10 cellular contexts compared by ENCODE assay signal in the genomic region with DNA sequence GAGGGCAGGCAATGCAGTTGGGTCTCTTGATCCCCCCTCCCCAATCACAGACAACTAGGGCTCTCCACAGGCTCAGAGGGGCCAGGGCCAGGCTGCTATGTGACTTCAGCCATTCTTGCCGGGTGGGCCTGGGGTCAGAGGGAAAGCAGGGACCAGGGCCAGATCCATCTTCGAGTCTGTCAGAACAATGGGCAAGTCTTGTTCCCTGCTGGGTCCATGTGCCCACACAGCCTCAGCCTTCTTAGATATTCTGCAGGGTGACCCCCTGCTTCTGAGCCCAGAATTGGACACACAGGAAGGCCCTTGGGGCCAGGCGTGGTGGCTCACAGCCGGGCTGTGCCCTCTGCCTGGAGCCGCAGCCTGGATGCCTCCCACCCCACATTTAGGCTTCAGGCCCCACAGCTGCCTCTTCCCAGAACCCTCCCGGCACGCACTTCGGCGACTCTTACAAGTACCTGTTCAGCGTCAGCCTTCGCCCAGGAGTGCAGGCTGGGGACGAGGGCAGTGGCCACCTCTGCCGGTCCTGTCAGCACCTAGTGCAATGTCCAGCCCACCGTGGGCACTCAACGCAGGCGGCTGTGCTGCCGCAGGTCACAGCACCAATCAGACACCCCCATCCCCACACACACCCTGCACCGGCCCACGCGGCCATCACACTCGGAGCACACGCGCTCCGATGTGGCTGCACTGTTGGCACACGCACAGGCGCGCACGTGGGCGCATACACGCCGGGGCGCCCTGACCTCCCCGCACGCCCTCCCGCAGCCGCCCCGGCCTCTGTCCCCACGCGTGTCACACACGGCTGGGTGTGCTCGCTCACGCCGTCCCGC. TPM values are rescaled to one million over a fixed set of nuclear protein-coding genes. Genes with fewer than 3 reads are reported as not detected.
DNase-seq lines count a peak whose midpoint lies in the region; ATAC-seq and TF ChIP-seq lines count a peak whose summit lies in the region.
"Not testable (repeated sequence)": the region's sequence is repeated elsewhere in the genome, so short reads cannot be mapped to it uniquely, and the experiment has no call there.
"Had no signal": no experiment of that assay in that cellular context is flagged by ENCODE, and none has a peak within 500 bp of the region (broad histone marks: within the 10 kb centered on the region; RNA-seq: fewer than 3 reads in every experiment).

No MANE protein-coding gene starts in this region.

- ATAC-seq in activated B cell treated with CpG ODN at 0.5 μM for 24 hours (ENCODE audit: low read depth); upper lobe of right lung: not testable (repeated sequence)
- ATAC-seq in activated naive CD8-positive, alpha-beta T cell treated with anti-CD3 and anti-CD28 coated beads, Interleukin-2, amount 10 ng/mL, durations not matched to agents 7 days and 5 days (ENCODE audit: low read depth), result peak; percentile 6
- peak; percentile 26 for ATAC-seq in left colon

- H3K27ac Mint-ChIP-seq in activated B cell treated with CpG ODN at 0.5 μM for 24 hours, result peak overlapping the region; percentile 97
- H3K27ac Mint-ChIP-seq in activated naive CD8-positive, alpha-beta T cell treated with anti-CD3 and anti-CD28 coated beads, Interleukin-2, amount 10 ng/mL, durations not matched to agents 7 days and 5 days, result peak overlapping the region; percentile 87
- H3K27ac Mint-ChIP-seq in endothelial cell (ENCODE audit: unreplicated experiment), result not testable (repeated sequence)

- CTCF ChIA-PET in activated B cell treated with CpG ODN at 0.5 μM for 24 hours (lab: Charles Lee), result interaction anchor here (1.4 to 1.5 kb wide), 2 partner anchors 20 to 77 kb away, joined by 3 to 10 read pairs; no protein-coding TSS in a partner anchor

- H3K27me3 Mint-ChIP-seq in activated B cell treated with CpG ODN at 0.5 μM for 24 hours; activated naive CD8-positive, alpha-beta T cell treated with anti-CD3 and anti-CD28 coated beads, Interleukin-2, amount 10 ng/mL, durations not matched to agents 7 days and 5 days; endothelial cell (ENCODE audit: unreplicated experiment): not testable (repeated sequence)

- no CpG with 5 or more reads among the region's 44 CpGs for WGBS in trophoblast cell (ENCODE audit: extremely low coverage, insufficient coverage, insufficient read length)

- intact Hi-C loops in activated B cell treated with CpG ODN at 0.5 μM for 24 hours (cut with micrococcal nuclease), result loop anchor here (1.0 kb wide), 3 partner anchors 9 to 242 kb away; a partner anchor contains a TSS
- intact Hi-C loops in left colon (cut with DNase I, micrococcal nuclease); upper lobe of right lung (cut with DNase I): not testable (repeated sequence)

- not testable (repeated sequence) for H3K4me3 ChIP-seq in trophoblast cell (ENCODE audit: low read depth, low read length); upper lobe of right lung

- H2AFZ ChIP-seq in trophoblast cell (ENCODE audit: insufficient read depth, low read length, poor library complexity), result peak overlapping the region; percentile 37

- peak overlapping the region; percentile 19 for H3K27ac ChIP-seq in trophoblast cell (ENCODE audit: low read depth, low read length)
- H3K27ac ChIP-seq in upper lobe of right lung, result peak overlapping the region; percentile 85

- H3K9me3 ChIP-seq in trophoblast cell (ENCODE audit: insufficient read depth, low read depth, low read length); upper lobe of right lung: not testable (repeated sequence)

- peaks cover 25 to 27% of the 10 kb centered on the region in 2 experiments for H3K4me1 ChIP-seq in trophoblast cell (ENCODE audit: control insufficient read depth in 1 of 2, insufficient read depth in 2 of 2, low read length in 2 of 2)
- peaks cover 43% of the 10 kb centered on the region for H3K4me1 ChIP-seq in upper lobe of right lung

- H2BK120ac ChIP-seq in trophoblast cell (ENCODE audit: insufficient read depth, low read length, poor library complexity), result peak overlapping the region; percentile 70

- not testable (repeated sequence) for H3K79me2 ChIP-seq in trophoblast cell (ENCODE audit: control insufficient read depth, insufficient read depth, low read length, poor library complexity)

- H3K4me2 ChIP-seq in trophoblast cell (ENCODE audit: low read length), result not testable (repeated sequence)

- H3K27me3 ChIP-seq in trophoblast cell (ENCODE audit: insufficient read depth, low read length); upper lobe of right lung: not testable (repeated sequence)

- peak overlapping the region; percentile 18 for H3K14ac ChIP-seq in trophoblast cell (ENCODE audit: low read length)

- POLR2A ChIA-PET in activated B cell treated with CpG ODN at 0.5 μM for 24 hours (lab: Charles Lee), result interaction anchor here (0.5 to 5.7 kb wide), 17 partner anchors 9 to 231 kb away, joined by 3 to 304 read pairs (median 8); a partner anchor contains a TSS
- POLR2A ChIA-PET in activated naive CD8-positive, alpha-beta T cell treated with anti-CD3 and anti-CD28 coated beads, Interleukin-2, amount 10 ng/mL, durations not matched to agents 7 days and 5 days (lab: Charles Lee), result interaction anchor here (1.4 to 12.9 kb wide), 5 partner anchors 8 to 28 kb away, joined by 3 to 207 read pairs (median 7); a partner anchor contains a TSS

- H4K12ac ChIP-seq in trophoblast cell (ENCODE audit: low read depth, low read length), result not testable (repeated sequence)

- H2BK5ac ChIP-seq in trophoblast cell (ENCODE audit: low read depth, low read length, poor library complexity), result peak overlapping the region; percentile 28

- H3K4me3 Mint-ChIP-seq in activated B cell treated with CpG ODN at 0.5 μM for 24 hours, result peak overlapping the region; percentile 79
- peak overlapping the region; percentile 83 for H3K4me3 Mint-ChIP-seq in activated naive CD8-positive, alpha-beta T cell treated with anti-CD3 and anti-CD28 coated beads, Interleukin-2, amount 10 ng/mL, durations not matched to agents 7 days and 5 days
- not testable (repeated sequence) for H3K4me3 Mint-ChIP-seq in endothelial cell (ENCODE audit: unreplicated experiment)

- peak overlapping the region; percentile 32 for H2BK12ac ChIP-seq in trophoblast cell (ENCODE audit: low read length)

- not testable (repeated sequence) for H3K79me1 ChIP-seq in trophoblast cell (ENCODE audit: low read length)

- H3K36me3 ChIP-seq in trophoblast cell (ENCODE audit: control insufficient read depth in 1 of 2, insufficient read depth in 2 of 2, low read length in 2 of 2), result peaks cover 24 to 27% of the 10 kb centered on the region in 2 experiments
- peaks cover 12% of the 10 kb centered on the region for H3K36me3 ChIP-seq in upper lobe of right lung

- peaks cover 21% of the 10 kb centered on the region for H3K36me3 Mint-ChIP-seq in activated B cell treated with CpG ODN at 0.5 μM for 24 hours (ENCODE audit: low read depth)
- not testable (repeated sequence) for H3K36me3 Mint-ChIP-seq in activated naive CD8-positive, alpha-beta T cell treated with anti-CD3 and anti-CD28 coated beads, Interleukin-2, amount 10 ng/mL, durations not matched to agents 7 days and 5 days; endothelial cell (ENCODE audit: low read depth, unreplicated experiment)

- not testable (repeated sequence) for H3K9me3 Mint-ChIP-seq in activated B cell treated with CpG ODN at 0.5 μM for 24 hours; activated naive CD8-positive, alpha-beta T cell treated with anti-CD3 and anti-CD28 coated beads, Interleukin-2, amount 10 ng/mL, durations not matched to agents 7 days and 5 days; endothelial cell (ENCODE audit: unreplicated experiment)

- DNase-seq in DMS79 treated with DMSO at 0.1 percent for 48 hours (lab: John Stamatoyannopoulos, UW) (peak; percentile 14), NCI-H345 (lab: John Stamatoyannopoulos, UW) (peak; percentile 67), endothelial cell (ENCODE audit: low spot score) (peak; percentile 10), left colon (peak in 1 of 2 donors; percentile 24)
- DNase-seq in activated B cell treated with CpG ODN at 0.5 μM for 24 hours; activated naive CD8-positive, alpha-beta T cell treated with anti-CD3 and anti-CD28 coated beads, Interleukin-2, amount 10 ng/mL, durations not matched to agents 7 days and 5 days; trophoblast cell; upper lobe of right lung: not testable (repeated sequence)

- TF ChIP-seq CTCF in activated B cell treated with CpG ODN at 0.5 μM for 24 hours (IDR thresholded peaks at IDR 0.05); endothelial cell (IDR thresholded peaks at IDR 0.05; ENCODE audit: unreplicated experiment); upper lobe of right lung (IDR thresholded peaks at IDR 0.05): not testable (repeated sequence)

- H4K91ac ChIP-seq in trophoblast cell (ENCODE audit: low read depth, low read length), result peak overlapping the region; percentile 59

- H3K23ac ChIP-seq in trophoblast cell (ENCODE audit: low read length), result not testable (repeated sequence)

- peaks cover 54% of the 10 kb centered on the region for H3K4me1 Mint-ChIP-seq in activated B cell treated with CpG ODN at 0.5 μM for 24 hours
- H3K4me1 Mint-ChIP-seq in activated naive CD8-positive, alpha-beta T cell treated with anti-CD3 and anti-CD28 coated beads, Interleukin-2, amount 10 ng/mL, durations not matched to agents 7 days and 5 days, result peaks cover 30% of the 10 kb centered on the region
- H3K4me1 Mint-ChIP-seq in endothelial cell (ENCODE audit: unreplicated experiment), result peaks cover 10% of the 10 kb centered on the region

- peak overlapping the region; percentile 26 for H2AK5ac ChIP-seq in trophoblast cell (ENCODE audit: low read length)

- not testable (repeated sequence) for H3K9ac ChIP-seq in trophoblast cell (ENCODE audit: low read length)

- H3K4ac ChIP-seq in trophoblast cell (ENCODE audit: low read depth, low read length), result not testable (repeated sequence)

- peak overlapping the region; percentile 52 for H3K18ac ChIP-seq in trophoblast cell (ENCODE audit: low read length)

- H4K8ac ChIP-seq in trophoblast cell (ENCODE audit: low read depth, low read length), result peak overlapping the region; percentile 32

RNA-seq across cellular contexts. Expression of a gene that starts 11.6 kb away (rescaled TPM):
- 87.4 and 95.8 TPM in 2 replicates for total RNA-seq in activated B cell treated with CpG ODN at 0.5 μM for 24 hours
- total RNA-seq in activated naive CD8-positive, alpha-beta T cell treated with anti-CD3 and anti-CD28 coated beads, Interleukin-2, amount 10 ng/mL, durations not matched to agents 7 days and 5 days, result 100 to 1,000 TPM; 115 to 121 TPM
- 83.5 TPM for total RNA-seq in endothelial cell (ENCODE audit: unreplicated experiment)
- 10 to 100 TPM; 48.3 to 70.1 TPM for total RNA-seq in left colon
- 4.9 and 5.3 TPM in 2 replicates for polyA plus RNA-seq in trophoblast cell (2013)
- total RNA-seq in upper lobe of right lung, result 35.4 TPM

RNA-seq across cellular contexts. Expression of a gene that starts 24.1 kb away (rescaled TPM):
- total RNA-seq in activated B cell treated with CpG ODN at 0.5 μM for 24 hours (29.6 and 31.7 TPM in 2 replicates), endothelial cell (ENCODE audit: unreplicated experiment) (34.0 TPM), left colon (10 to 100 TPM; 21.8 to 21.9 TPM), upper lobe of right lung (24.1 TPM)
- 10 to 100 TPM; 33.5 to 40.1 TPM for total RNA-seq in activated naive CD8-positive, alpha-beta T cell treated with anti-CD3 and anti-CD28 coated beads, Interleukin-2, amount 10 ng/mL, durations not matched to agents 7 days and 5 days
- 15.5 and 16.6 TPM in 2 replicates for polyA plus RNA-seq in trophoblast cell (2013)

RNA-seq across cellular contexts. Expression of a gene that starts 27.6 kb away (rescaled TPM):
- 7.5 and 7.7 TPM in 2 replicates for total RNA-seq in activated B cell treated with CpG ODN at 0.5 μM for 24 hours
- total RNA-seq in activated naive CD8-positive, alpha-beta T cell treated with anti-CD3 and anti-CD28 coated beads, Interleukin-2, amount 10 ng/mL, durations not matched to agents 7 days and 5 days, result 10 to 100 TPM in 1 of 2 experiments, 1 to 10 TPM in 1; 8.3 to 10.0 TPM
- 9.6 TPM for total RNA-seq in endothelial cell (ENCODE audit: unreplicated experiment)
- total RNA-seq in left colon, result 10 to 100 TPM; 28.5 to 30.5 TPM
- polyA plus RNA-seq in trophoblast cell (2013), result 6.3 and 6.5 TPM in 2 replicates
- 22.2 TPM for total RNA-seq in upper lobe of right lung

RNA-seq across cellular contexts. Expression of a gene that starts 55.0 kb away (rescaled TPM):
- not detected in 2 replicates for total RNA-seq in activated B cell treated with CpG ODN at 0.5 μM for 24 hours
- not detected for total RNA-seq in activated naive CD8-positive, alpha-beta T cell treated with anti-CD3 and anti-CD28 coated beads, Interleukin-2, amount 10 ng/mL, durations not matched to agents 7 days and 5 days
- not detected for total RNA-seq in endothelial cell (ENCODE audit: unreplicated experiment)
- total RNA-seq in left colon, result not detected
- not detected in 2 replicates for polyA plus RNA-seq in trophoblast cell (2013)
- total RNA-seq in upper lobe of right lung, result not detected
- total RNA-seq: heart right ventricle, lung had no signal
- polyA plus RNA-seq: heart right ventricle, lung had no signal
